Comparison of ENCODE assay signal across 8 cellular contexts in genomic region chr18:63899206-63899605, GRCh38. TPM values are rescaled to one million over a fixed set of nuclear protein-coding genes. Genes with fewer than 3 reads are reported as not detected.
"Had no signal": no experiment of that assay in that cellular context is flagged by ENCODE, and none has a peak within 500 bp of the region (broad histone marks: within the 10 kb centered on the region; RNA-seq: fewer than 3 reads in every experiment).

No MANE protein-coding gene starts in this region.

- ATAC-seq: K562 had no signal

- H3K4me3 ChIP-seq: GM23248, K562 had no signal

- DNase-seq: GM23248, GOT3, H7, HCEC 1CT, KG1 had no signal

- H3K27ac ChIP-seq: GM23248 had no signal

- FAIRE-seq: HTR-8/SVneo, K562 had no signal

RNA-seq across cellular contexts. Expression of gene SERPINB10, which starts 8.6 kb away (rescaled TPM):
- total RNA-seq: GM23248, H7, HT-29, K562 had no signal
- polyA plus RNA-seq: GM23248, K562 had no signal

RNA-seq across cellular contexts. Expression of gene SERPINB2, which starts 11.7 kb away (rescaled TPM):
- total RNA-seq: H7, HT-29 had no signal

RNA-seq across cellular contexts. Expression of gene HMSD, which starts 49.9 kb away (rescaled TPM):
- total RNA-seq: GM23248, HT-29 had no signal
